Comparison of ENCODE assay signal across 38 cellular contexts in the genomic region with DNA sequence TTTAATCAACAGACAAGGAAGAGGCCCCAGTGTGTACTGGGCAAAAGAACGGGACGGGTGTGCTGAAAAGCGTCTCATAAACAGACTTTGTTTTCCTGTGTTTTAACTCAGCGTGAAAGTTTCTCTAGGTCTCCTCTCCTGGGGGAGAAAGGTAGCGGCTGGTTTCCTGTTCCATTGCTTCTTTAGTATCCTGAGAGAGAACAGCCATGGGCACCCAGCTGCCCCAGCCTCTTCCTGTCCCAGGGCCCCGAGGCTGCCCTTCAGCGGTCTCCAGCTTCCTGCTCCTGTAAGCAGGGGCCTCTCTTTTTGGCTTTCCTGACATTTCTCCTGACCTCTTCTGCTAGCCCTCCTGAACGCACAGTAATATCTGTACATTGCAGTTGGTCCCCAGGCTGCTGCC. TPM values are rescaled to one million over a fixed set of nuclear protein-coding genes. Genes with fewer than 3 reads are reported as not detected.
"Had no signal": no experiment of that assay in that cellular context is flagged by ENCODE, and none has a peak within 500 bp of the region (broad histone marks: within the 10 kb centered on the region; RNA-seq: fewer than 3 reads in every experiment).

No MANE protein-coding gene starts in this region.

- H3K4me3 Mint-ChIP-seq: activated CD4-positive, alpha-beta T cell treated with anti-CD3 and anti-CD28 coated beads, Interleukin-2, amount 10 ng/mL, durations not matched to agents 7 days and 5 days; activated CD8-positive, alpha-beta memory T cell treated with anti-CD3 and anti-CD28 coated beads, Interleukin-2, amount 10 ng/mL, durations not matched to agents 7 days and 5 days; activated CD8-positive, alpha-beta T cell treated with anti-CD3 and anti-CD28 coated beads for 36 hours; activated naive CD4-positive, alpha-beta T cell treated with anti-CD3 and anti-CD28 coated beads, Interleukin-2, amount 10 ng/mL, durations not matched to agents 7 days and 5 days; activated naive CD8-positive, alpha-beta T cell treated with anti-CD3 and anti-CD28 coated beads, Interleukin-2, amount 10 ng/mL, durations not matched to agents 7 days and 5 days; activated T-cell treated with anti-CD3 and anti-CD28 coated beads, Interleukin-2, amount 50 U/mL, for 24 hours; activated T-cell treated with anti-CD3 and anti-CD28 coated beads, Interleukin-2, amount 50 U/mL, for 72 hours; brain; central memory CD8-positive, alpha-beta T cell; dendritic cell treated with granulocyte-macrophage colony-stimulating factor and Interleukin-4, amounts not matched to agents 40 ng/mL and 50 ng/mL, for 4 days; endodermal cell; T-helper 17 cell; T-helper 2 cell treated with Interferon-gamma antibody and Interleukin-4, amounts not matched to agents 5 μg/mL and 100 μg/mL, for 36 hours; WTC11 had no signal

- H3K27me3 ChIP-seq: ascending aorta had no signal

- H3K9me3 ChIP-seq: ascending aorta, breast epithelium, esophagus muscularis mucosa, gastrocnemius medialis, heart left ventricle had no signal

- ATAC-seq: activated CD8-positive, alpha-beta memory T cell treated with anti-CD3 and anti-CD28 coated beads, Interleukin-2, amount 10 ng/mL, durations not matched to agents 7 days and 5 days; activated CD8-positive, alpha-beta T cell treated with anti-CD3 and anti-CD28 coated beads for 36 hours; activated naive CD4-positive, alpha-beta T cell treated with anti-CD3 and anti-CD28 coated beads, Interleukin-2, amount 50 U/mL, for 72 hours; activated T-cell treated with anti-CD3 and anti-CD28 coated beads, Interleukin-2, amount 50 U/mL, for 72 hours; foreskin keratinocyte; gastrocnemius medialis; T-helper 17 cell; WTC11 had no signal

- H3K27ac Mint-ChIP-seq: activated CD4-positive, alpha-beta T cell treated with anti-CD3 and anti-CD28 coated beads, Interleukin-2, amount 10 ng/mL, durations not matched to agents 7 days and 5 days; activated CD8-positive, alpha-beta memory T cell treated with anti-CD3 and anti-CD28 coated beads, Interleukin-2, amount 10 ng/mL, durations not matched to agents 7 days and 5 days; activated CD8-positive, alpha-beta T cell treated with anti-CD3 and anti-CD28 coated beads for 36 hours; activated naive CD4-positive, alpha-beta T cell treated with anti-CD3 and anti-CD28 coated beads, Interleukin-2, amount 10 ng/mL, durations not matched to agents 7 days and 5 days; activated naive CD4-positive, alpha-beta T cell treated with anti-CD3 and anti-CD28 coated beads, Interleukin-2, amount 50 U/mL, for 72 hours; activated naive CD8-positive, alpha-beta T cell treated with anti-CD3 and anti-CD28 coated beads, Interleukin-2, amount 10 ng/mL, durations not matched to agents 7 days and 5 days; activated T-cell treated with anti-CD3 and anti-CD28 coated beads, Interleukin-2, amount 50 U/mL, for 24 hours; activated T-cell treated with anti-CD3 and anti-CD28 coated beads, Interleukin-2, amount 50 U/mL, for 72 hours; brain; dendritic cell treated with granulocyte-macrophage colony-stimulating factor and Interleukin-4, amounts not matched to agents 40 ng/mL and 50 ng/mL, for 4 days; endodermal cell; T-helper 17 cell; T-helper 2 cell treated with Interferon-gamma antibody and Interleukin-4, amounts not matched to agents 5 μg/mL and 100 μg/mL, for 36 hours; WTC11 had no signal

- DNase-seq: activated CD4-positive, alpha-beta T cell treated with anti-CD3 and anti-CD28 coated beads for 1 hour; activated CD4-positive, alpha-beta T cell treated with anti-CD3 and anti-CD28 coated beads for 4 hours; activated CD4-positive, alpha-beta T cell treated with anti-CD3 and anti-CD28 coated beads, Interleukin-2, amount 10 ng/mL, durations not matched to agents 7 days and 5 days; activated CD4-positive, alpha-beta T cell treated with anti-CD3 and anti-CD28 coated beads, Interleukin-2, amount 50 U/mL, for 4 hours; activated CD8-positive, alpha-beta memory T cell treated with anti-CD3 and anti-CD28 coated beads, Interleukin-2, amount 10 ng/mL, durations not matched to agents 7 days and 5 days; activated CD8-positive, alpha-beta memory T cell treated with anti-CD3 and anti-CD28 coated beads, Interleukin-2, amount 50 U/mL, for 4 hours; activated CD8-positive, alpha-beta T cell treated with anti-CD3 and anti-CD28 coated beads for 36 hours; activated gamma-delta T cell; activated naive CD4-positive, alpha-beta T cell; activated naive CD4-positive, alpha-beta T cell treated with anti-CD3 and anti-CD28 coated beads, Interleukin-2, amount 10 ng/mL, durations not matched to agents 7 days and 5 days; activated naive CD8-positive, alpha-beta T cell treated with anti-CD3 and anti-CD28 coated beads, Interleukin-2, amount 10 ng/mL, durations not matched to agents 7 days and 5 days; activated T-cell treated with anti-CD3 and anti-CD28 coated beads for 4 hours; activated T-cell treated with anti-CD3 and anti-CD28 coated beads, Interleukin-2, amount 50 U/mL, for 24 hours; activated T-cell treated with anti-CD3 and anti-CD28 coated beads, Interleukin-2, amount 50 U/mL, for 72 hours; dorsolateral prefrontal cortex; effector memory CD4-positive, alpha-beta T cell; endodermal cell; erythroblast; foreskin keratinocyte; gastrocnemius medialis; glutamatergic neuron; T-helper 1 cell; T-helper 17 cell; T1000 had no signal

- H3K9me3 Mint-ChIP-seq: activated CD4-positive, alpha-beta T cell treated with anti-CD3 and anti-CD28 coated beads, Interleukin-2, amount 10 ng/mL, durations not matched to agents 7 days and 5 days; activated CD8-positive, alpha-beta T cell treated with anti-CD3 and anti-CD28 coated beads for 36 hours; activated naive CD4-positive, alpha-beta T cell treated with anti-CD3 and anti-CD28 coated beads, Interleukin-2, amount 10 ng/mL, durations not matched to agents 7 days and 5 days; activated naive CD4-positive, alpha-beta T cell treated with anti-CD3 and anti-CD28 coated beads, Interleukin-2, amount 50 U/mL, for 72 hours; activated naive CD8-positive, alpha-beta T cell treated with anti-CD3 and anti-CD28 coated beads, Interleukin-2, amount 10 ng/mL, durations not matched to agents 7 days and 5 days; activated T-cell treated with anti-CD3 and anti-CD28 coated beads, Interleukin-2, amount 50 U/mL, for 24 hours; activated T-cell treated with anti-CD3 and anti-CD28 coated beads, Interleukin-2, amount 50 U/mL, for 72 hours; central memory CD8-positive, alpha-beta T cell; dendritic cell treated with granulocyte-macrophage colony-stimulating factor and Interleukin-4, amounts not matched to agents 40 ng/mL and 50 ng/mL, for 4 days; endodermal cell; T-helper 2 cell treated with Interferon-gamma antibody and Interleukin-4, amounts not matched to agents 5 μg/mL and 100 μg/mL, for 36 hours; WTC11 had no signal

- H3K4me3 ChIP-seq: ascending aorta, breast epithelium, cardiac muscle cell, coronary artery, dorsolateral prefrontal cortex, esophagus muscularis mucosa, gastrocnemius medialis, heart left ventricle had no signal

- H3K4me1 Mint-ChIP-seq: activated CD4-positive, alpha-beta T cell treated with anti-CD3 and anti-CD28 coated beads, Interleukin-2, amount 10 ng/mL, durations not matched to agents 7 days and 5 days; activated CD8-positive, alpha-beta memory T cell treated with anti-CD3 and anti-CD28 coated beads, Interleukin-2, amount 10 ng/mL, durations not matched to agents 7 days and 5 days; activated naive CD4-positive, alpha-beta T cell treated with anti-CD3 and anti-CD28 coated beads, Interleukin-2, amount 10 ng/mL, durations not matched to agents 7 days and 5 days; brain; central memory CD8-positive, alpha-beta T cell; T-helper 17 cell had no signal

- H3K36me3 ChIP-seq: ascending aorta, breast epithelium, cardiac muscle cell, esophagus muscularis mucosa, gastrocnemius medialis, heart left ventricle had no signal

- H3K4me1 ChIP-seq: ascending aorta, breast epithelium, foreskin keratinocyte, gastrocnemius medialis had no signal

- H3K36me3 Mint-ChIP-seq: activated CD8-positive, alpha-beta memory T cell treated with anti-CD3 and anti-CD28 coated beads, Interleukin-2, amount 10 ng/mL, durations not matched to agents 7 days and 5 days; activated naive CD4-positive, alpha-beta T cell treated with anti-CD3 and anti-CD28 coated beads, Interleukin-2, amount 10 ng/mL, durations not matched to agents 7 days and 5 days; activated naive CD8-positive, alpha-beta T cell treated with anti-CD3 and anti-CD28 coated beads, Interleukin-2, amount 10 ng/mL, durations not matched to agents 7 days and 5 days; brain; WTC11 had no signal

- H3K27ac ChIP-seq: ascending aorta, breast epithelium, cardiac muscle cell, coronary artery, dorsolateral prefrontal cortex, esophagus muscularis mucosa, foreskin keratinocyte, gastrocnemius medialis, heart left ventricle, VCaP had no signal

RNA-seq across cellular contexts. Expression of gene SSTR4, which starts 2.4 kb away (rescaled TPM):
- total RNA-seq: activated CD4-positive, alpha-beta T cell treated with anti-CD3 and anti-CD28 coated beads, Interleukin-2, amount 10 ng/mL, durations not matched to agents 7 days and 5 days; activated CD8-positive, alpha-beta memory T cell treated with anti-CD3 and anti-CD28 coated beads for 36 hours; activated CD8-positive, alpha-beta memory T cell treated with anti-CD3 and anti-CD28 coated beads, Interleukin-2, amount 10 ng/mL, durations not matched to agents 7 days and 5 days; activated CD8-positive, alpha-beta T cell treated with anti-CD3 and anti-CD28 coated beads for 36 hours; activated naive CD4-positive, alpha-beta T cell treated with anti-CD3 and anti-CD28 coated beads, Interleukin-2, amount 50 U/mL, for 72 hours; activated naive CD8-positive, alpha-beta T cell treated with anti-CD3 and anti-CD28 coated beads, Interleukin-2, amount 10 ng/mL, durations not matched to agents 7 days and 5 days; activated T-cell treated with anti-CD3 and anti-CD28 coated beads, Interleukin-2, amount 50 U/mL, for 72 hours; ascending aorta; breast epithelium; cardiac muscle cell; esophagus muscularis mucosa; foreskin keratinocyte; gastrocnemius medialis; T-helper 17 cell; WTC11 had no signal
- polyA plus RNA-seq: cardiac muscle cell, foreskin keratinocyte, heart left ventricle had no signal

RNA-seq across cellular contexts. Expression of gene THBD, which starts 16.8 kb away (rescaled TPM):
- total RNA-seq: activated CD4-positive, alpha-beta T cell treated with anti-CD3 and anti-CD28 coated beads, Interleukin-2, amount 10 ng/mL, durations not matched to agents 7 days and 5 days; activated CD8-positive, alpha-beta memory T cell treated with anti-CD3 and anti-CD28 coated beads for 36 hours; activated CD8-positive, alpha-beta memory T cell treated with anti-CD3 and anti-CD28 coated beads, Interleukin-2, amount 10 ng/mL, durations not matched to agents 7 days and 5 days; activated CD8-positive, alpha-beta T cell treated with anti-CD3 and anti-CD28 coated beads for 36 hours; activated naive CD4-positive, alpha-beta T cell treated with anti-CD3 and anti-CD28 coated beads, Interleukin-2, amount 50 U/mL, for 72 hours; activated T-cell treated with anti-CD3 and anti-CD28 coated beads, Interleukin-2, amount 50 U/mL, for 72 hours had no signal

RNA-seq across cellular contexts. Expression of gene CD93, which starts 53.4 kb away (rescaled TPM):
- total RNA-seq: foreskin keratinocyte had no signal
- polyA plus RNA-seq: foreskin keratinocyte had no signal
